In the genomic region with DNA sequence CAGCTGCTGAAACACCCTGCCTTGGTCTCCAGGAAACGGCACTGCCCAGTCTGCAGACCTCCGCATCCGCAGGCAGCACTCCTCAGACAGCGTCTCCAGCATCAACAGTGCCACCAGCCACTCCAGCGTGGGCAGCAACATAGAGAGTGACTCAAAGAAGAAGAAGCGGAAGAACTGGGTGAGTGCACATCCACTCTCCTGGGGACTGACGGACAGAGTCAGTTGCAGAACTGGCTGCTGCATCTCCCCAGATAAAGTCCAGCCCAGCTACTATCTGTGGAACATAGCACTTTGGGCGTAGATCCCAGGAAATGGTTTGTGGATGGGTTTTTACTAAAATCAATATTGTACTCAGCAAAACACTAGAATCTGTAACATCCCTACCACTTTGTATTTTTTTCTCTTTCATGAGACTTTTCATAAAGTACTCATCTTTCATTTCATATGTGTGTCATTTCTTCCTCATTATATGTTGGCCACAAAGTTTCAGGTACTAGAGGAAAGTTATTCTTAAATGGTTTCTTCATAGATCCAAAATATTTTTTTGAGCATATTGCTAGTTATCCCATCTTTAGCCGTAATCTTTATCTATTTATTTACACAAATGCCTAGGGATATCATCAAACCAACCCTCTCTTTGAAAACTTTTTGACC, we compare ENCODE assay signal across 18 cellular contexts.
DNase-seq lines count a peak whose midpoint lies in the region; ATAC-seq and TF ChIP-seq lines count a peak whose summit lies in the region.
"Had no signal": no experiment of that assay in that cellular context is flagged by ENCODE, and none has a peak within 500 bp of the region (broad histone marks: within the 10 kb centered on the region; RNA-seq: fewer than 3 reads in every experiment).

No MANE protein-coding gene starts in this region.

- no peak for TF ChIP-seq CTCF in OCI-LY3 (IDR thresholded peaks at IDR 0.05; ENCODE audit: low read depth, low read length)

- H3K27ac Mint-ChIP-seq in stimulated activated naive CD8-positive, alpha-beta T cell treated with anti-CD3 and anti-CD28 coated beads, Interleukin-15, amount 100 ng/mL, for 72 hours: no peak overlapping the region
- H3K27ac Mint-ChIP-seq: CD4-positive, alpha-beta memory T cell; HFFc6; immature natural killer cell had no signal

- H3K4me3 ChIP-seq in OCI-LY3 (ENCODE audit: low read length): peak overlapping the region; percentile 15; the same call in 1 of the 2 replicates
- H3K4me3 ChIP-seq: testis had no signal

- H3K4me3 Mint-ChIP-seq in stimulated activated naive CD8-positive, alpha-beta T cell treated with anti-CD3 and anti-CD28 coated beads, Interleukin-15, amount 100 ng/mL, for 72 hours: no peak overlapping the region
- H3K4me3 Mint-ChIP-seq: CD4-positive, alpha-beta memory T cell; HFFc6; immature natural killer cell; neural crest cell had no signal

- H3K4me2 ChIP-seq in OCI-LY3 (ENCODE audit: low read length): peak overlapping the region; percentile 53
- H3K4me2 ChIP-seq: KMS-11 had no signal

- H4K20me1 ChIP-seq in OCI-LY3 (ENCODE audit: insufficient read depth, low read length): no peaks in the 10 kb centered on the region; the same call in 1 of the 2 replicates

- H3K9ac ChIP-seq in OCI-LY3 (ENCODE audit: low read length): no peak overlapping the region
- H3K9ac ChIP-seq: KMS-11 had no signal

- no peaks in the 10 kb centered on the region for H3K9me3 ChIP-seq in OCI-LY3 (ENCODE audit: insufficient read depth, low read length)
- H3K9me3 ChIP-seq: testis had no signal

- DNase-seq in stimulated activated naive CD8-positive, alpha-beta T cell treated with anti-CD3 and anti-CD28 coated beads, Interleukin-15, Interleukin-2, amounts not matched to agents 100 U/mL and 50 U/mL, for 24 hours: peak; percentile 8
- DNase-seq in stimulated activated naive CD8-positive, alpha-beta T cell treated with anti-CD3 and anti-CD28 coated beads, Interleukin-15, amount 100 ng/mL, for 72 hours: no peak
- DNase-seq in SKM-1 (lab: John Stamatoyannopoulos, UW; ENCODE audit: unreplicated experiment) (no peak), glomerular visceral epithelial cell (ENCODE audit: extremely low spot score) (no peak), OCI-M2 (lab: John Stamatoyannopoulos, UW; ENCODE audit: unreplicated experiment) (no peak)
- DNase-seq in stimulated activated naive CD4-positive, alpha-beta T cell (lab: John Stamatoyannopoulos, UW): no peak
- DNase-seq: activated gamma-delta T cell; CD4-positive, alpha-beta memory T cell; HFFc6; immature natural killer cell; mesenchymal stem cell; NCI-H146; NCI-H510A treated with DMSO at 0.1 percent for 48 hours; testis had no signal

- H3K4me1 ChIP-seq in OCI-LY3 (ENCODE audit: low read length): peaks cover 30% of the 10 kb centered on the region
- H3K4me1 ChIP-seq: testis had no signal

- peaks cover 5% of the 10 kb centered on the region for H3K4me1 Mint-ChIP-seq in stimulated activated naive CD8-positive, alpha-beta T cell treated with anti-CD3 and anti-CD28 coated beads, Interleukin-15, amount 100 ng/mL, for 72 hours
- H3K4me1 Mint-ChIP-seq: neural crest cell had no signal

- H2AFZ ChIP-seq in OCI-LY3 (ENCODE audit: low read depth, low read length): no peak overlapping the region

- ATAC-seq in stimulated activated naive CD8-positive, alpha-beta T cell treated with anti-CD3 and anti-CD28 coated beads, Interleukin-15, Interleukin-2, amounts not matched to agents 100 U/mL and 50 U/mL, for 24 hours: peak; percentile 55
- no peak for ATAC-seq in stimulated activated naive CD8-positive, alpha-beta T cell treated with anti-CD3 and anti-CD28 coated beads, Interleukin-15, amount 100 ng/mL, for 72 hours
- ATAC-seq in HG02763 (IDR thresholded peaks at IDR 0.05; ENCODE audit: unreplicated experiment): peak; percentile 67

- no peaks in the 10 kb centered on the region for H3K9me3 Mint-ChIP-seq in stimulated activated naive CD8-positive, alpha-beta T cell treated with anti-CD3 and anti-CD28 coated beads, Interleukin-15, amount 100 ng/mL, for 72 hours
- H3K9me3 Mint-ChIP-seq: HFFc6, immature natural killer cell, neural crest cell had no signal

- peaks cover 67% of the 10 kb centered on the region for H3K27me3 ChIP-seq in OCI-LY3 (ENCODE audit: low read depth, low read length)
- H3K27me3 ChIP-seq: testis had no signal

- H3K36me3 ChIP-seq in OCI-LY3 (replicated peaks; ENCODE audit: low read depth, low read length): no peaks in the 10 kb centered on the region

- no peak overlapping the region for H3K27ac ChIP-seq in OCI-LY3 (ENCODE audit: low read length)
- H3K27ac ChIP-seq: KMS-11, testis had no signal

- H3K79me2 ChIP-seq in OCI-LY3 (ENCODE audit: low read length): no peaks in the 10 kb centered on the region

- peaks cover 38% of the 10 kb centered on the region for H3K27me3 Mint-ChIP-seq in stimulated activated naive CD8-positive, alpha-beta T cell treated with anti-CD3 and anti-CD28 coated beads, Interleukin-15, amount 100 ng/mL, for 72 hours
